ENCODE assay signal across 8 cellular contexts in the genomic region with DNA sequence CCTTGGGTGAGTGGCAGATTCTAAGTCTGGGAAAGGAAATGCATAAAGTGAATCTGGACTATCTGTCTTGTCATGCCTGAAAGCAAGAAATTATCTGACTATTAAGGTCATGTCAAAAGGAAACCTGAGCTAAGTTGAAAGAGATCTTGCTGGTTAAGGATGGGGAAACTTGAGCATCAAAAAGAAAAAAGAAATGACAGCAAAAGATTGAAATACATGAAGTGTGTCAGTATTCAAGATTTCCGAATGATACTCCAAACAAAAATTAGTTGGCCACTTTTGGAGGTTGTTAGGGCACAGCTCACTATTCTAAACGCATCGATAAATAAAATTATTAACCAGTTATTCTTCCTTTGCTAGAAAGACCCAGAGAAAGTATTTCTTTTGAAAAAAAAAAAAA.
"Had no signal": no experiment of that assay in that cellular context is flagged by ENCODE, and none has a peak within 500 bp of the region (broad histone marks: within the 10 kb centered on the region; RNA-seq: fewer than 3 reads in every experiment).

No MANE protein-coding gene starts in this region.

- H3K4me2 ChIP-seq: GM23338 had no signal

- H3K27ac Mint-ChIP-seq: GM23338, H9, HFFc6 had no signal

- H2AFZ ChIP-seq: GM23248, GM23338 had no signal

- H3K9ac ChIP-seq: GM23248 had no signal

- H3K9me3 ChIP-seq: HAP-1 had no signal

- H3K36me3 ChIP-seq: HAP-1 had no signal

- H3K4me3 ChIP-seq: GM23248, GM23338, HAP-1 had no signal

- H3K4me3 Mint-ChIP-seq: GM23338, H9, HFFc6 had no signal

- H3K27ac ChIP-seq: GM23248 had no signal

- DNase-seq: GM23248, GOT3, H7, H9, HCEC 1CT, HFFc6 had no signal
